ENCODE assay signal across 1 cellular context in the genomic region with DNA sequence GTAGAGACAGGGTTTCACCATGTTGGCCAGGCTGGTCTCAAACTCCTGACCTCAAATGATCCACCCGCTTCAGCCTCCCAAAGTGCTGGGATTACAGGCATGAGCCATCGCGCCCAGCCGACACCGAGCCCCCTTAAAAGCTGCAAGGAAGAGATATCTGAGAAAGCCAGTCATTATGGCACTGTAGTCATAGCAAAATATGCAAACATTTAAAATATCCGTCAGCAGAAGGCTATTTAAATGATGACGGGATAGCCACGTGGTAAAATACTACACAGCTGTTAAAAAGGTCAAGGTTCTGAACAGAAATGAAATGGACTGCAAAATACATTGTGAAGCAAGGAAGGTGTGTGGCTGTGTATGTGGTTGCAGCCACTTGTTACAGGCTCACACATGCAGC.
TF ChIP-seq lines count a peak whose summit lies in the region.

No MANE protein-coding gene starts in this region.

TF ChIP-seq in IMR-90, 13 proteins besides CTCF, POLR2A, EP300 and RAD21:
- TF ChIP-seq, protein P1, sequence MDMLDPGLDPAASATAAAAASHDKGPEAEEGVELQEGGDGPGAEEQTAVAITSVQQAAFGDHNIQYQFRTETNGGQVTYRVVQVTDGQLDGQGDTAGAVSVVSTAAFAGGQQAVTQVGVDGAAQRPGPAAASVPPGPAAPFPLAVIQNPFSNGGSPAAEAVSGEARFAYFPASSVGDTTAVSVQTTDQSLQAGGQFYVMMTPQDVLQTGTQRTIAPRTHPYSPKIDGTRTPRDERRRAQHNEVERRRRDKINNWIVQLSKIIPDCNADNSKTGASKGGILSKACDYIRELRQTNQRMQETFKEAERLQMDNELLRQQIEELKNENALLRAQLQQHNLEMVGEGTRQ (IDR thresholded peaks at IDR 0.05; ENCODE audit: low read depth, low read length) = no peak
- TF ChIP-seq NFE2L2 (IDR thresholded peaks at IDR 0.05; ENCODE audit: low read depth, low read length) = no peak
- TF ChIP-seq BHLHE40 (IDR thresholded peaks at IDR 0.05; ENCODE audit: low read depth, low read length) = no peak
- TF ChIP-seq MAFK (IDR thresholded peaks at IDR 0.05; ENCODE audit: low read depth, low read length) = no peak
- TF ChIP-seq CHD1 (IDR thresholded peaks at IDR 0.05; ENCODE audit: low read depth, low read length) = no peak
- TF ChIP-seq MXI1 (IDR thresholded peaks at IDR 0.05; ENCODE audit: borderline replicate concordance, low read depth, low read length) = no peak
- TF ChIP-seq SMC3 (IDR thresholded peaks at IDR 0.05; ENCODE audit: low read depth, low read length) = no peak
- TF ChIP-seq RCOR1 (IDR thresholded peaks at IDR 0.05; ENCODE audit: insufficient replicate concordance, low read length) = no peak
